ENCODE assay signal across 19 cellular contexts in the genomic region with DNA sequence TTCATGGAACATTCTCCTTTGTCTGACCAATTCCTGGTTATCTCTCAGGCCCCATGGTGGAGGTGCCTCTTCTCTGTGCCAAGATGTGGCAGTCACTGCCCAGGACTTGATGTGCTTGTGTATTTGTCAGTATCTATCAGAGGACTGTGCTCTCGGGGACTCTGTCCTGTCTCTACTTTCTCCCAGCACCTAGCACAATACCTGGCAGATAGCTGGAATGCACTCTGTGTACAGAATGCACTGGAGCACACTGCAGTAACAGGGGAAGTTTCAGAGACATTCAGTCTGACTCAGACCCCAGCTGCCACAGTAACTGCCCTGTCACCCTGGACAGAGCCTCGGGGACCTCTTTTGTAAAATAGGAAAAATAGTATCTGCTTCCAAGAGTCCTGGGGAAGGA. TPM values are rescaled to one million over a fixed set of nuclear protein-coding genes. Genes with fewer than 3 reads are reported as not detected.
A peak's percentile ranks its signal among the peaks of the same experiment; 100 is the strongest.
DNase-seq lines count a peak whose midpoint lies in the region; ATAC-seq, FAIRE-seq and TF ChIP-seq lines count a peak whose summit lies in the region.
"Had no signal": no experiment of that assay in that cellular context is flagged by ENCODE, and none has a peak within 500 bp of the region (broad histone marks: within the 10 kb centered on the region; RNA-seq: fewer than 3 reads in every experiment).

No MANE protein-coding gene starts in this region.

- H3K27ac ChIP-seq in left ventricle myocardium inferior (replicated peaks), result no peak overlapping the region
- no peak overlapping the region for H3K27ac ChIP-seq in GM12878 (ENCODE audit: control insufficient read depth, insufficient read depth)
- H3K27ac ChIP-seq in esophagus muscularis mucosa (replicated peaks in 1 of 4), result no peak overlapping the region

- CTCF ChIA-PET in GM12878 (lab: Yijun Ruan, JAX), result interaction anchor here (0.9 to 1.4 kb wide), 2 partner anchors 10 kb away, joined by 3 to 4 read pairs; no protein-coding TSS in a partner anchor

- POLR2A ChIA-PET in GM12878 (lab: Charles Lee), result no interaction called here

- H3K4me2 ChIP-seq in GM12878 (ENCODE audit: control insufficient read depth, insufficient read depth), result no peak overlapping the region

- RAD21 ChIA-PET in GM12878 (lab: Charles Lee; ENCODE audit: unreplicated experiment), result no interaction called here

- peak; percentile 66 for ATAC-seq in left ventricle myocardium superior
- no peak for ATAC-seq in GM12878
- ATAC-seq: HepG2 had no signal

- SMC1A ChIA-PET in GM12878 (lab: Charles Lee; ENCODE audit: uncharacterized antibody, unreplicated experiment), result no interaction called here

- H3K9me3 ChIP-seq in left ventricle myocardium inferior (replicated peaks), result peaks cover 6% of the 10 kb centered on the region
- H3K9me3 ChIP-seq in GM12878 (replicated peaks; ENCODE audit: control insufficient read depth, insufficient read depth, low read length), result no peaks in the 10 kb centered on the region; the same call in 2 of the 3 replicates
- no peaks in the 10 kb centered on the region for H3K9me3 ChIP-seq in esophagus muscularis mucosa
- H3K9me3 ChIP-seq: BE2C had no signal

- FAIRE-seq in GM12878 (lab: Jason Lieb, UNC) (no peak), D721Med (lab: Jason Lieb, UNC) (no peak)
- FAIRE-seq: A204.1, G401.6, GM19239, H1, HepG2 had no signal

- 21% methylated on average over 2 of the region's 2 CpGs for WGBS in GM12878 (ENCODE audit: insufficient coverage, insufficient replicate concordance, low lambda C conversion rate, missing lambda C conversion rate)
- 72% methylated on average over 2 of the region's 2 CpGs for WGBS in esophagus muscularis mucosa

- no peaks in the 10 kb centered on the region for H3K36me3 ChIP-seq in left ventricle myocardium inferior
- no peaks in the 10 kb centered on the region for H3K36me3 ChIP-seq in GM12878 (ENCODE audit: control insufficient read depth in 2 of 2, insufficient read depth in 2 of 2, low read length in 1 of 2)
- H3K36me3 ChIP-seq in esophagus muscularis mucosa, result no peaks in the 10 kb centered on the region
- H3K36me3 ChIP-seq: BE2C had no signal

- H3K4me1 ChIP-seq in left ventricle myocardium inferior (no peaks in the 10 kb centered on the region), GM12878 (ENCODE audit: control insufficient read depth, insufficient read depth, low read length) (no peaks in the 10 kb centered on the region), esophagus muscularis mucosa (no peaks in the 10 kb centered on the region)
- H3K4me1 ChIP-seq: BE2C had no signal

- H3K9ac ChIP-seq in GM12878 (ENCODE audit: control insufficient read depth, insufficient read depth, low read length), result no peak overlapping the region

- TF ChIP-seq CTCF in left ventricle myocardium inferior (IDR thresholded peaks at IDR 0.05; ENCODE audit: borderline replicate concordance) (no peak), GM12878 (IDR thresholded peaks at IDR 0.05 in 2 of 3, conservative IDR thresholded peaks at IDR 0.05 in 1 of 3; ENCODE audit: control insufficient read depth in 2 of 3, extremely low read depth in 1 of 3, insufficient read depth in 1 of 3, low read depth in 3 of 3, low read length in 3 of 3) (no peak), esophagus muscularis mucosa (IDR thresholded peaks at IDR 0.05) (no peak), D721Med (IDR thresholded peaks at IDR 0.05; ENCODE audit: insufficient read depth, missing control alignments) (no peak)

- TF ChIP-seq POLR2A in GM12878 (IDR thresholded peaks at IDR 0.05; ENCODE audit: low read depth, low read length) (no peak), esophagus muscularis mucosa (IDR thresholded peaks at IDR 0.05; ENCODE audit: low read depth) (no peak)

- H4K20me1 ChIP-seq in GM12878 (ENCODE audit: control insufficient read depth, insufficient read depth), result no peaks in the 10 kb centered on the region

- peaks cover 9% of the 10 kb centered on the region for H3K27me3 ChIP-seq in left ventricle myocardium inferior (ENCODE audit: low read depth)
- no peaks in the 10 kb centered on the region; a peak in 1 of 4 replicates for H3K27me3 ChIP-seq in GM12878 (replicated peaks in 1 of 2; ENCODE audit: control insufficient read depth in 2 of 2, insufficient read depth in 2 of 2, low read length in 1 of 2)
- peaks cover 0 to 20% (median 0%) of the 10 kb centered on the region in 4 donors for H3K27me3 ChIP-seq in esophagus muscularis mucosa

- no peaks in the 10 kb centered on the region for H3K79me2 ChIP-seq in GM12878 (ENCODE audit: control insufficient read depth, insufficient read depth, low read length)

- TF ChIP-seq RAD21 in GM12878 (IDR thresholded peaks at IDR 0.05; ENCODE audit: insufficient read depth, low read depth, low read length), result no peak

- no peak for TF ChIP-seq EP300 in GM12878 (IDR thresholded peaks at IDR 0.05; ENCODE audit: borderline replicate concordance in 1 of 2, control insufficient read depth in 1 of 2, low read depth in 2 of 2, low read length in 2 of 2)
- no peak for TF ChIP-seq EP300 in esophagus muscularis mucosa (IDR thresholded peaks at IDR 0.05)

- in situ Hi-C loops in GM12878 (cut with MboI), result no loop called here

- no peak for DNase-seq in left ventricle myocardium superior
- no peak for DNase-seq in left ventricle myocardium inferior
- DNase-seq in GM12878 (ENCODE audit: low read depth, low spot score), result no peak
- DNase-seq in esophagus muscularis mucosa (ENCODE audit: extremely low spot score), result peak; percentile 81
- DNase-seq in RKO (ENCODE audit: low spot score), result no peak
- no peak for DNase-seq in D721Med (ENCODE audit: insufficient read length, low spot score)
- no peak for DNase-seq in GF-D8 (lab: John Stamatoyannopoulos, UW)
- DNase-seq: ACHN; BE2C; C1 segment of cervical spinal cord; CD4-positive, CD25-positive, alpha-beta regulatory T cell; CD8-positive, alpha-beta memory T cell; COR-L47; H9 had no signal

- intact Hi-C loops in left ventricle myocardium superior (cut with micrococcal nuclease) (no loop called here), left ventricle myocardium inferior (cut with micrococcal nuclease) (loop anchor here (10.0 kb wide), 1 partner anchor 79 kb away; no protein-coding TSS in a partner anchor), GM12878 (cut with micrococcal nuclease; ENCODE audit: unreplicated experiment) (no loop called here), esophagus muscularis mucosa (cut with DNase I) (no loop called here)

- no TSS peak for BruUV-seq in GM12878 (replicated peaks; lab: Mats Ljungman, UMichigan)

- H2AFZ ChIP-seq in GM12878 (ENCODE audit: control insufficient read depth, low read depth, low read length), result no peak overlapping the region

- no peak overlapping the region for H3K4me3 ChIP-seq in left ventricle myocardium inferior
- H3K4me3 ChIP-seq in GM12878, result no peak overlapping the region
- no peak overlapping the region for H3K4me3 ChIP-seq in esophagus muscularis mucosa

TF ChIP-seq in GM12878, 131 proteins besides CTCF, POLR2A, EP300 and RAD21 (continues in another document):
- TF ChIP-seq SP1 (IDR thresholded peaks at IDR 0.05; ENCODE audit: low read depth, low read length) (no peak), CBX3 (IDR thresholded peaks at IDR 0.05; ENCODE audit: borderline replicate concordance, low read depth) (no peak)

RNA-seq across cellular contexts. Expression of a gene that starts 34.6 kb away (rescaled TPM):
- 2.5 TPM for total RNA-seq in left ventricle myocardium superior
- total RNA-seq in left ventricle myocardium inferior, result 2.8 TPM
- total RNA-seq in GM12878 (2013; cell fraction: nucleolus; rRNA removed), result 23.1 and 26.4 TPM in 2 replicates
- 1.6 and 2.1 TPM in 2 replicates for total RNA-seq in GM12878 (2014; rRNA removed)
- total RNA-seq in GM12878 (2014; rRNA removed; fragmentation: Illumina TruSeq; extraction: Trizol), result 1.2 TPM in 2 replicates
- 1.6 and 1.7 TPM in 2 replicates for total RNA-seq in GM12878 (2021)
- polyA plus RNA-seq in GM12878 (2011; ENCODE audit: low read depth), result 1.4 TPM
- polyA plus RNA-seq in GM12878 (2011; rRNA removed), result 0.11 and 0.12 TPM in 2 replicates
- 0.01 and 0.03 TPM in 2 replicates for polyA plus RNA-seq in GM12878 (2011; cell fraction: cytosol; rRNA removed)
- 0.03 and 0.09 TPM in 2 replicates for polyA plus RNA-seq in GM12878 (2011; cell fraction: nucleus; rRNA removed)
- polyA plus RNA-seq in GM12878 (2012), result 0.81 and 1.7 TPM in 2 replicates
- 0.82 and 1.3 TPM in 2 replicates for polyA plus RNA-seq in GM12878 (2014; fragmentation: Illumina TruSeq; extraction: Trizol)
- under 1 TPM; 0.03 to 0.20 TPM for polyA plus RNA-seq in GM12878 (2014; fragmentation: Nextera tagmentation; extraction: Ambion mirVana)
- 0.61 and 0.72 TPM in 2 replicates for polyA plus RNA-seq in GM12878 (2014; rRNA removed)
- 1 to 10 TPM; 1.5 to 1.6 TPM for polyA plus RNA-seq in GM12878 (2016; fragmentation: Nextera tagmentation; extraction: Ambion mirVana)
- polyA minus RNA-seq in GM12878 (2011; rRNA and poly(A)+ RNA removed), result 0.07 and 0.31 TPM in 2 replicates
- 0.21 TPM in 1 of 2 replicates, not detected in the other for polyA minus RNA-seq in GM12878 (2011; cell fraction: cytosol; rRNA and poly(A)+ RNA removed)
- polyA minus RNA-seq in GM12878 (2011; cell fraction: nucleus; rRNA and poly(A)+ RNA removed), result 0.10 and 0.24 TPM in 2 replicates
- 1 to 10 TPM; 1.9 to 3.0 (median 2.1) TPM for total RNA-seq in esophagus muscularis mucosa
- total RNA-seq: CD4-positive, CD25-positive, alpha-beta regulatory T cell; H9; HepG2 had no signal
- polyA plus RNA-seq: CD8-positive, alpha-beta memory T cell; HepG2 had no signal

RNA-seq across cellular contexts. Expression of a gene that starts 43.1 kb away (rescaled TPM):
- total RNA-seq in left ventricle myocardium superior (6.1 TPM), left ventricle myocardium inferior (4.8 TPM), GM12878 (2014; rRNA removed) (10.1 and 11.4 TPM in 2 replicates), GM12878 (2014; rRNA removed; fragmentation: Illumina TruSeq; extraction: Trizol) (12.4 and 13.6 TPM in 2 replicates), GM12878 (2021) (19.8 and 20.0 TPM in 2 replicates), esophagus muscularis mucosa (10 to 100 TPM in 2 of 4 donors, 1 to 10 TPM in 2; 9.5 to 11.4 (median 10.4) TPM)
- total RNA-seq in GM12878 (2013; cell fraction: nucleolus; rRNA removed), result 28.7 and 36.3 TPM in 2 replicates
- polyA plus RNA-seq in GM12878 (2011; ENCODE audit: low read depth), result 11.4 TPM
- polyA plus RNA-seq in GM12878 (2011; rRNA removed) (19.9 and 21.5 TPM in 2 replicates), GM12878 (2014; fragmentation: Illumina TruSeq; extraction: Trizol) (11.5 and 12.7 TPM in 2 replicates), GM12878 (2014; fragmentation: Nextera tagmentation; extraction: Ambion mirVana) (10 to 100 TPM; 11.8 to 18.6 TPM), GM12878 (2014; rRNA removed) (12.1 and 14.7 TPM in 2 replicates), GM12878 (2016; fragmentation: Nextera tagmentation; extraction: Ambion mirVana) (10 to 100 TPM; 15.7 to 18.3 TPM)
- 13.6 and 15.6 TPM in 2 replicates for polyA plus RNA-seq in GM12878 (2011; cell fraction: cytosol; rRNA removed)
- 38.0 and 43.6 TPM in 2 replicates for polyA plus RNA-seq in GM12878 (2011; cell fraction: nucleus; rRNA removed)
- polyA plus RNA-seq in GM12878 (2012), result 21.1 and 33.7 TPM in 2 replicates
- polyA minus RNA-seq in GM12878 (2011; rRNA and poly(A)+ RNA removed), result 15.6 and 19.5 TPM in 2 replicates
- 8.2 and 16.7 TPM in 2 replicates for polyA minus RNA-seq in GM12878 (2011; cell fraction: cytosol; rRNA and poly(A)+ RNA removed)
- polyA minus RNA-seq in GM12878 (2011; cell fraction: nucleus; rRNA and poly(A)+ RNA removed), result 13.3 and 24.9 TPM in 2 replicates
